ENCODE assay signal across 13 cellular contexts in the genomic region with DNA sequence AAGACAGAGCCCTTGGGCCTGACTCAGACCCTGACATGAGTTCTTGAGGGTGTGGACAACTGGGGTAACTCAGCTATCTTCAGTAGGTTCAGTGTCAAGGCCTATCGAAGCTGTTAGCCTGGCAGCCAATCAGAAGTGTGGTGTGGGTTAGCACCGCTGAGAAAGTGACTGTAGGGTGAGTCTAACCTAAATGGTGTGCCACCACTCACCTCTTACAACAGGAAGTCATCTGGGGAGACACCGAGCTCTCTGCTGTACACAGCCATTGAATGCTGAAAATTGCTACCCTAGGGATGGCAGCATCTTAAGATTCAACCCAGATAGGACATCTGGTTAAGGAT. TPM values are rescaled to one million over a fixed set of nuclear protein-coding genes. Genes with fewer than 3 reads are reported as not detected.
A peak's percentile ranks its signal among the peaks of the same experiment; 100 is the strongest.
DNase-seq lines count a peak whose midpoint lies in the region; ATAC-seq, FAIRE-seq and TF ChIP-seq lines count a peak whose summit lies in the region.
"Had no signal": no experiment of that assay in that cellular context is flagged by ENCODE, and none has a peak within 500 bp of the region (broad histone marks: within the 10 kb centered on the region; RNA-seq: fewer than 3 reads in every experiment).

No MANE protein-coding gene starts in this region.

- TF ChIP-seq CTCF in heart right ventricle (IDR thresholded peaks at IDR 0.05), result no peak

- peaks cover 4 to 38% (median 24%) of the 10 kb centered on the region in 9 donors for H3K4me1 ChIP-seq in heart right ventricle
- H3K4me1 ChIP-seq: SJSA1 had no signal

- no peak overlapping the region for H3K4me3 ChIP-seq in heart right ventricle
- H3K4me3 ChIP-seq: ovary, SJSA1, suprapubic skin had no signal

- peak; percentile 89 for ATAC-seq in activated naive CD8-positive, alpha-beta T cell treated with anti-CD3 and anti-CD28 coated beads, Interleukin-2, amount 10 ng/mL, durations not matched to agents 7 days and 5 days (ENCODE audit: low read depth)
- no peak for ATAC-seq in heart right ventricle
- ATAC-seq in HG03432 (IDR thresholded peaks at IDR 0.05; ENCODE audit: unreplicated experiment), result no peak

- no peaks in the 10 kb centered on the region for H3K36me3 ChIP-seq in heart right ventricle
- H3K36me3 ChIP-seq: ovary, SJSA1, suprapubic skin had no signal

- no peaks in the 10 kb centered on the region for H3K9me3 ChIP-seq in heart right ventricle
- H3K9me3 ChIP-seq: ovary, SJSA1, suprapubic skin had no signal

- intact Hi-C loops in heart right ventricle (cut with DNase I), result no loop called here

- DNase-seq in activated CD4-positive, alpha-beta T cell treated with anti-CD3 and anti-CD28 coated beads, Interleukin-2, amount 50 U/mL, for 48 hours, result peak; percentile 58 to 77
- peak; percentile 67 for DNase-seq in activated naive CD8-positive, alpha-beta T cell treated with anti-CD3 and anti-CD28 coated beads, Interleukin-2, amount 10 ng/mL, durations not matched to agents 7 days and 5 days
- peak in 2 of 3 donors; percentile 61 to 74 for DNase-seq in stimulated activated CD4-positive, alpha-beta T cell treated with anti-CD3 and anti-CD28 coated beads, TNF-alpha, amount 100 ng/mL, for 1 hour (ENCODE audit: low read depth in 3 of 3, low spot score in 1 of 3)
- DNase-seq in heart right ventricle (no peak), NCI-H446 treated with DMSO at 0.1 percent for 48 hours (lab: John Stamatoyannopoulos, UW) (no peak), RCC 7860 (ENCODE audit: low spot score) (no peak)
- DNase-seq: kidney glomerular epithelial cell, ovary had no signal

- H3K27me3 ChIP-seq in heart right ventricle, result no peaks in the 10 kb centered on the region
- H3K27me3 ChIP-seq: ovary, SJSA1, suprapubic skin had no signal

- H3K4me1 Mint-ChIP-seq in IgD-negative memory B cell, result peaks cover 22 to 30% (median 23%) of the 10 kb centered on the region in 3 donors
- peaks cover 54% of the 10 kb centered on the region for H3K4me1 Mint-ChIP-seq in activated naive CD8-positive, alpha-beta T cell treated with anti-CD3 and anti-CD28 coated beads, Interleukin-2, amount 10 ng/mL, durations not matched to agents 7 days and 5 days

- peak overlapping the region; percentile 29 to 94 (median 79) for H3K27ac Mint-ChIP-seq in IgD-negative memory B cell
- peak overlapping the region; percentile 98 for H3K27ac Mint-ChIP-seq in activated naive CD8-positive, alpha-beta T cell treated with anti-CD3 and anti-CD28 coated beads, Interleukin-2, amount 10 ng/mL, durations not matched to agents 7 days and 5 days

- no peaks in the 10 kb centered on the region for H3K27me3 Mint-ChIP-seq in IgD-negative memory B cell
- H3K27me3 Mint-ChIP-seq in activated naive CD8-positive, alpha-beta T cell treated with anti-CD3 and anti-CD28 coated beads, Interleukin-2, amount 10 ng/mL, durations not matched to agents 7 days and 5 days, result no peaks in the 10 kb centered on the region

- H3K4me3 Mint-ChIP-seq in IgD-negative memory B cell, result peak overlapping the region in 2 of 4 donors; percentile 23 to 72
- H3K4me3 Mint-ChIP-seq in activated naive CD8-positive, alpha-beta T cell treated with anti-CD3 and anti-CD28 coated beads, Interleukin-2, amount 10 ng/mL, durations not matched to agents 7 days and 5 days, result peak overlapping the region; percentile 90
- H3K4me3 Mint-ChIP-seq: brain had no signal

- peak overlapping the region in 1 of 10 donors; percentile 75 for H3K27ac ChIP-seq in heart right ventricle
- H3K27ac ChIP-seq: ovary, SJSA1, suprapubic skin had no signal

- H3K9me3 Mint-ChIP-seq in IgD-negative memory B cell, result no peaks in the 10 kb centered on the region
- no peaks in the 10 kb centered on the region for H3K9me3 Mint-ChIP-seq in activated naive CD8-positive, alpha-beta T cell treated with anti-CD3 and anti-CD28 coated beads, Interleukin-2, amount 10 ng/mL, durations not matched to agents 7 days and 5 days

- H3K36me3 Mint-ChIP-seq in IgD-negative memory B cell, result no peaks in the 10 kb centered on the region
- H3K36me3 Mint-ChIP-seq in activated naive CD8-positive, alpha-beta T cell treated with anti-CD3 and anti-CD28 coated beads, Interleukin-2, amount 10 ng/mL, durations not matched to agents 7 days and 5 days, result peaks cover 4% of the 10 kb centered on the region
- H3K36me3 Mint-ChIP-seq: brain had no signal

- POLR2A ChIA-PET in activated naive CD8-positive, alpha-beta T cell treated with anti-CD3 and anti-CD28 coated beads, Interleukin-2, amount 10 ng/mL, durations not matched to agents 7 days and 5 days (lab: Charles Lee), result interaction anchor here (0.8 to 21.1 kb wide), 7 partner anchors 9 to 83 kb away, joined by 3 to 584 read pairs (median 5); partner anchors contain the start of genes DYRK3, IKBKE and RASSF5

- no peak for FAIRE-seq in RCC 7860 (lab: Jason Lieb, UNC)

- 87 to 95% methylated on average over 3 of the region's 3 CpGs for WGBS in heart right ventricle, 2 donors

RNA-seq across cellular contexts. Expression of gene RASSF5, which starts 44.6 kb away (rescaled TPM):
- 130 TPM for polyA plus RNA-seq in IgD-negative memory B cell
- 100 to 1,000 TPM; 211 TPM for total RNA-seq in activated naive CD8-positive, alpha-beta T cell treated with anti-CD3 and anti-CD28 coated beads, Interleukin-2, amount 10 ng/mL, durations not matched to agents 7 days and 5 days
- total RNA-seq in heart right ventricle, result 10 to 100 TPM in 3 of 10 donors, 1 to 10 TPM in 7; 5.0 to 26.0 (median 7.0) TPM
- 1 to 10 TPM in 1 of 2 donors, under 1 TPM in 1; 0.90 to 2.4 TPM for polyA plus RNA-seq in heart right ventricle

Comparison
In these comparisons a context has a peak if more than half of its experiments do, and no peak if none do; other contexts are left out.
1. DNase-seq: peak in activated CD4-positive, alpha-beta T cell treated with anti-CD3 and anti-CD28 coated beads, Interleukin-2, amount 50 U/mL, for 48 hours (2 of 2), activated naive CD8-positive, alpha-beta T cell treated with anti-CD3 and anti-CD28 coated beads, Interleukin-2, amount 10 ng/mL, durations not matched to agents 7 days and 5 days (single experiment) and stimulated activated CD4-positive, alpha-beta T cell treated with anti-CD3 and anti-CD28 coated beads, TNF-alpha, amount 100 ng/mL, for 1 hour (2 of 3); none in heart right ventricle (0 of 2), NCI-H446 treated with DMSO at 0.1 percent for 48 hours (single experiment) and RCC 7860 (single experiment).
2. RNA of gene RASSF5, which starts 44.6 kb away (total RNA-seq): 211 TPM in activated naive CD8-positive, alpha-beta T cell treated with anti-CD3 and anti-CD28 coated beads, Interleukin-2, amount 10 ng/mL, durations not matched to agents 7 days and 5 days; 5.0 to 26.0 TPM in heart right ventricle; every median in the first group is over 4 times any median in the second.